In the genomic region with DNA sequence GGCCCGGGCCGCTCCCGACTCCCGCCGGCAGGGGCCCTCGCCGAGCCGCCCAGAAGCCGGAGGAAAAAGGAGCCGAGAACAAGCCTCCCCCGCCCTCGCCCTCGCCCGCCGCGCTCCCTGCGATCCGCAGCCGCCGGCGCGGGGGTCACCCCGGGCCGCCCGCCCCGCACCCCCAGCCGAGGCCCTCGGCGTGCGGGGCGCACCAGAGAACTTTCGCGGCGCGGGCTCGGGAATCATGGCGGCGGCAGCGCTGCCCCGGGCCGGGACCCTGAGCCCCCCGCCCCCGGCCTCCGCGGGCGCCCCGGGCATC, we compare ENCODE assay signal across 8 cellular contexts.
DNase-seq lines count a peak whose midpoint lies in the region; TF ChIP-seq lines count a peak whose summit lies in the region.

No MANE protein-coding gene starts in this region.

- POLR2A ChIA-PET in HEK293T (lab: Yijun Ruan, JAX) = no interaction called here

- DNase-seq in GM12865 (ENCODE audit: low read depth) (peak; percentile 78), HEK293T (ENCODE audit: extremely low spot score) (peak; percentile 88), NCI-H1105 (lab: John Stamatoyannopoulos, UW) (peak; percentile 47), cardiac fibroblast (ENCODE audit: low read depth in 2 of 2) (peak; percentile 52 to 64), kidney glomerular epithelial cell (lab: John Stamatoyannopoulos, UW) (peak; percentile 49), NCI-H1694 (lab: John Stamatoyannopoulos, UW) (no peak)
- DNase-seq in activated CD4-positive, CD25-positive, alpha-beta regulatory T cell (lab: John Stamatoyannopoulos, UW) = peak; percentile 47 to 66 (median 57)
- DNase-seq in stimulated activated CD4-positive, alpha-beta T cell treated with anti-CD3 and anti-CD28 coated beads, Interleukin-2, amount 100 ng/mL, for 24 hours = peak; percentile 79 to 82

- peak overlapping the region; percentile 26; the same call in 1 of the 2 replicates for H3K4me3 ChIP-seq in GM12865 (ENCODE audit: low read depth, low read length)
- H3K4me3 ChIP-seq in cardiac fibroblast (replicated peaks in 1 of 2; ENCODE audit: low read depth in 2 of 2, low read length in 2 of 2) = peak overlapping the region; percentile 31 to 82

- CTCF ChIA-PET in HEK293T (lab: Yijun Ruan, JAX) = no interaction called here

- TF ChIP-seq CTCF in GM12865 (IDR thresholded peaks at IDR 0.05; ENCODE audit: insufficient read depth, low read depth, low read length, missing control alignments) (peak; percentile 63), cardiac fibroblast (IDR thresholded peaks at IDR 0.05; ENCODE audit: low read depth, low read length) (peak; percentile 27)

TF ChIP-seq in HEK293T, 16 proteins besides CTCF, POLR2A, EP300 and RAD21:
- TF ChIP-seq SUZ12 (IDR thresholded peaks at IDR 0.05) (no peak), FOXM1 (IDR thresholded peaks at IDR 0.05; ENCODE audit: borderline replicate concordance) (no peak), ZNF384 (IDR thresholded peaks at IDR 0.05) (no peak), HDGF (IDR thresholded peaks at IDR 0.05; ENCODE audit: borderline replicate concordance) (no peak), ARNT (IDR thresholded peaks at IDR 0.05) (no peak), CTBP1 (IDR thresholded peaks at IDR 0.05; ENCODE audit: borderline replicate concordance) (no peak), NFRKB (IDR thresholded peaks at IDR 0.05) (no peak), FOXA1 (IDR thresholded peaks at IDR 0.05) (no peak), BHLHE40 (IDR thresholded peaks at IDR 0.05; ENCODE audit: borderline replicate concordance) (no peak), SP1 (IDR thresholded peaks at IDR 0.05) (no peak), TARDBP (IDR thresholded peaks at IDR 0.05) (no peak), ELF4 (IDR thresholded peaks at IDR 0.05) (no peak), L3MBTL2 (conservative IDR thresholded peaks at IDR 0.05) (no peak), FOXK2 (IDR thresholded peaks at IDR 0.05) (no peak)
- TF ChIP-seq, protein P1, sequence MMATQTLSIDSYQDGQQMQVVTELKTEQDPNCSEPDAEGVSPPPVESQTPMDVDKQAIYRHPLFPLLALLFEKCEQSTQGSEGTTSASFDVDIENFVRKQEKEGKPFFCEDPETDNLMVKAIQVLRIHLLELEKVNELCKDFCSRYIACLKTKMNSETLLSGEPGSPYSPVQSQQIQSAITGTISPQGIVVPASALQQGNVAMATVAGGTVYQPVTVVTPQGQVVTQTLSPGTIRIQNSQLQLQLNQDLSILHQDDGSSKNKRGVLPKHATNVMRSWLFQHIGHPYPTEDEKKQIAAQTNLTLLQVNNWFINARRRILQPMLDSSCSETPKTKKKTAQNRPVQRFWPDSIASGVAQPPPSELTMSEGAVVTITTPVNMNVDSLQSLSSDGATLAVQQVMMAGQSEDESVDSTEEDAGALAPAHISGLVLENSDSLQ (IDR thresholded peaks at IDR 0.05) = no peak
